26 cellular contexts compared by ENCODE assay signal in the genomic region with DNA sequence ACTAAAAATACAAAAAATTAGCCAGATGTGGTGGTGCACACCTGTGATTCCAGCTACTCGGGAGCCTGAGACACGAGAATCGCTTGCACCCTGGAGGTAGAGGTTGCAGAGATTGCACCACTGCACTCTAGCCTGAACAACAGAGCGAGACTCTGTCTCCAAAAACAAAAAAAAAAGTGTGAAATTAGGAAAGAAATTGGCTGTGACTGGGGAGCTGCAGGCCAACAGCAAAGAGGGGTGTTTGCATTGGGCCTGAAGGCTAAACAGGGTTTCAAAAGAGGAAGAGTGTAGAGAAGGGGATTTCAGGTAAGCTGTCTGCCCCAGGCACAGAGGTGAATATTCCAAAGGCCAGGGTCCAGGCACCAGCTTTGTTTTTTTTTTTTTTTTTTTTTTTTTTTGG.
"Had no signal": no experiment of that assay in that cellular context is flagged by ENCODE, and none has a peak within 500 bp of the region (broad histone marks: within the 10 kb centered on the region; RNA-seq: fewer than 3 reads in every experiment).

No MANE protein-coding gene starts in this region.

- H3K36me3 ChIP-seq: esophagus squamous epithelium, left lung, lower lobe of right lung, neural progenitor cell, prostate gland, thoracic aorta, transverse colon had no signal

- H3K4me1 Mint-ChIP-seq: memory B cell, mesothelial cell of epicardium, neural progenitor cell had no signal

- ATAC-seq: effector memory CD8-positive, alpha-beta T cell; gastroesophageal sphincter; left lung; lower lobe of right lung; natural killer cell treated with Interleukin-12 subunit alpha and Interleukin-12 subunit beta and Interleukin-15 and Interleukin-18, amount 100 ng/mL, for 72 hours; sciatic nerve had no signal

- H3K4me3 Mint-ChIP-seq: dendritic cell treated with granulocyte-macrophage colony-stimulating factor and Interleukin-4, amounts not matched to agents 40 ng/mL and 50 ng/mL, for 4 days; effector memory CD8-positive, alpha-beta T cell; memory B cell; mesothelial cell of epicardium; natural killer cell treated with Interleukin-12 subunit alpha and Interleukin-12 subunit beta and Interleukin-15 and Interleukin-18, amount 100 ng/mL, for 72 hours; neural progenitor cell had no signal

- H3K4me1 ChIP-seq: left lung, lower lobe of right lung, neural progenitor cell, parathyroid adenoma, prostate gland had no signal

- DNase-seq: effector memory CD8-positive, alpha-beta T cell; esophagus squamous epithelium; foreskin fibroblast; glutamatergic neuron; islet precursor cell; left lung; lower lobe of right lung; occipital lobe; retina; stimulated activated CD4-positive, alpha-beta T cell treated with anti-CD3 and anti-CD28 coated beads, Interleukin-2, amount 100 ng/mL, for 24 hours; stimulated activated CD4-positive, alpha-beta T cell treated with anti-CD3 and anti-CD28 coated beads, Interleukin-4, amount 100 ng/mL, for 4 hours; stimulated activated naive CD4-positive, alpha-beta T cell; stomach; substantia nigra; transverse colon had no signal

- H3K36me3 Mint-ChIP-seq: mesothelial cell of epicardium; natural killer cell treated with Interleukin-12 subunit alpha and Interleukin-12 subunit beta and Interleukin-15 and Interleukin-18, amount 100 ng/mL, for 72 hours had no signal

- H3K27ac ChIP-seq: epithelial cell of prostate, gastroesophageal sphincter, left lung, lower lobe of right lung, neural progenitor cell, parathyroid adenoma, thoracic aorta, transverse colon had no signal

- H3K9me3 Mint-ChIP-seq: effector memory CD8-positive, alpha-beta T cell; natural killer cell treated with Interleukin-12 subunit alpha and Interleukin-12 subunit beta and Interleukin-15 and Interleukin-18, amount 100 ng/mL, for 72 hours had no signal

- H3K9me3 ChIP-seq: gastroesophageal sphincter, lower lobe of right lung, prostate gland, transverse colon had no signal

- H3K27me3 ChIP-seq: esophagus squamous epithelium, gastroesophageal sphincter, left lung, neural progenitor cell, stomach, transverse colon had no signal

- H3K27ac Mint-ChIP-seq: dendritic cell treated with granulocyte-macrophage colony-stimulating factor and Interleukin-4, amounts not matched to agents 40 ng/mL and 50 ng/mL, for 4 days; effector memory CD8-positive, alpha-beta T cell; memory B cell; mesothelial cell of epicardium; natural killer cell treated with Interleukin-12 subunit alpha and Interleukin-12 subunit beta and Interleukin-15 and Interleukin-18, amount 100 ng/mL, for 72 hours; neural progenitor cell had no signal

- H3K27me3 Mint-ChIP-seq: effector memory CD8-positive, alpha-beta T cell; memory B cell had no signal

- H3K4me3 ChIP-seq: esophagus squamous epithelium, gastroesophageal sphincter, left lung, lower lobe of right lung, neural progenitor cell, prostate gland, stomach, thoracic aorta, transverse colon had no signal
